ENCODE assay signal across 8 cellular contexts in the genomic region with DNA sequence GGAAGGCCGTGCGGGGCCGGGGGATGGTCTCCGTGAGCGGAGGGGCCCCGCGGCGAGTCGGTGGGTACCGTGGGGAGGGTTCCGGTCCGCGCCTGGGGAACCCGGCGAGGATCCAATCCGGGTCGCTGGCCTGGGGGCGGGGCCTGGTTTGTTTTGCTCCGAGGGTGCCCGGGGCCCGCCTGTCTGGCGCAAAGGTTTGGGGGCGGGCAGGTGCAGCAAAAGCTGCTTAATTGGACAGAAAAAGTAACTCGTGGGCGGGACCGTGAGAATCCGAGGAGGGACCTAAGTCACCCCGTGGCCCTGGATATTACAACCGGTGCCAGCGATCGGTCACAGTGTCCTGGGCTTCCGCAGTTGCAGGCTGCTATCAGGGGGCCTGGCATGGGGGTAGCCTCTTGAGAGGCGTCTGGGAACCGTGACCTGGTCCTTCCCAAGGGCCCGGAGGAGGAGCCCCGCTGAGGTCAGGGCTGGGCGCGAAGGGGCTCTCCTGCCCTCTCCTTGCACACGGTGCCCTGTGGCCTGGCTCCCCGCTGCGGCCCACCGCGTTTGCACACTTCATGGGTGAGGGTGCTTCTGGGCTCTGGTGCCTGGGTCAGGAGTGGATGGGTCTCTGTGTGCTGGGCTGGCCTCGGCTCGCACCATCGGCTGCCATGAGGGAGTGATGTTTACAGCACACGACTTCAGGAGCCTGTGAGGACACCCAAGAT. TPM values are rescaled to one million over a fixed set of nuclear protein-coding genes. Genes with fewer than 3 reads are reported as not detected.
DNase-seq lines count a peak whose midpoint lies in the region; ATAC-seq, FAIRE-seq and TF ChIP-seq lines count a peak whose summit lies in the region.

No MANE protein-coding gene starts in this region.

- H3K4me2 ChIP-seq in KMS-11: peak overlapping the region; percentile 81

- FAIRE-seq in frontal cortex (lab: Jason Lieb, UNC): no peak

- H2AFZ ChIP-seq in KMS-11 (ENCODE audit: low read depth): peak overlapping the region; percentile 47; the same call in 1 of the 2 replicates

- no peaks in the 10 kb centered on the region for H3K36me3 ChIP-seq in KMS-11 (ENCODE audit: insufficient read depth)
- peaks cover 1% of the 10 kb centered on the region for H3K36me3 ChIP-seq in SJCRH30

- H3K9me3 ChIP-seq in SJCRH30 (replicated peaks): no peaks in the 10 kb centered on the region

- peaks cover 9% of the 10 kb centered on the region for H3K4me1 ChIP-seq in KMS-11 (ENCODE audit: low read depth, poor library complexity, severe bottlenecking)
- H3K4me1 ChIP-seq in SJCRH30: peaks cover 21% of the 10 kb centered on the region

- H3K27me3 ChIP-seq in KMS-11 (ENCODE audit: insufficient read depth, low read depth) (no peaks in the 10 kb centered on the region), SJCRH30 (no peaks in the 10 kb centered on the region)

- peak; percentile 63 for ATAC-seq in GM21723 (IDR thresholded peaks at IDR 0.05; ENCODE audit: unreplicated experiment)

- H3K9ac ChIP-seq in KMS-11: peak overlapping the region; percentile 66

- peak overlapping the region; percentile 51 for H3K27ac ChIP-seq in KMS-11
- peak overlapping the region; percentile 41 for H3K27ac ChIP-seq in SJCRH30

- H3K79me2 ChIP-seq in KMS-11 (ENCODE audit: insufficient read depth, low read depth): no peaks in the 10 kb centered on the region; the same call in 1 of the 2 replicates

- no peak for TF ChIP-seq CTCF in KMS-11 (conservative IDR thresholded peaks at IDR 0.05; ENCODE audit: low read depth, low read length)

- no peaks in the 10 kb centered on the region for H4K20me1 ChIP-seq in KMS-11 (ENCODE audit: insufficient read depth)

- no peak overlapping the region for H3K4me3 ChIP-seq in KMS-11 (IDR thresholded peaks at IDR 0.05; ENCODE audit: insufficient read depth, low read depth, low read length)
- H3K4me3 ChIP-seq in SJCRH30: peak overlapping the region; percentile 89

- DNase-seq in DMS79 treated with DMSO at 0.1 percent for 48 hours (lab: John Stamatoyannopoulos, UW): peak; percentile 51
- peak; percentile 86 to 87 for DNase-seq in SJCRH30
- peak; percentile 97 for DNase-seq in activated gamma-delta T cell treated with Interleukin-2 at 50 U/mL for 16 hours
- peak; percentile 71 to 77 for DNase-seq in frontal cortex (ENCODE audit: low spot score in 2 of 2)
- DNase-seq in nucleus accumbens (lab: John Stamatoyannopoulos, UW): peak in 42 of 56 donors; percentile 21 to 82 (median 62)
- peak; percentile 25 for DNase-seq in superior temporal gyrus (ENCODE audit: extremely low spot score)

RNA-seq across cellular contexts. Expression of a gene that starts 1.4 kb away (rescaled TPM):
- total RNA-seq in SJCRH30 (2014; rRNA removed; shearing (Covaris generic)): 16.5 and 19.6 TPM in 2 replicates
- 5.3 TPM for total RNA-seq in frontal cortex

RNA-seq across cellular contexts. Expression of a gene that starts 7.6 kb away (rescaled TPM):
- 1.6 and 1.9 TPM in 2 replicates for total RNA-seq in SJCRH30 (2014; rRNA removed; shearing (Covaris generic))
- total RNA-seq in frontal cortex: 0.82 TPM

RNA-seq across cellular contexts. Expression of a gene that starts 10.3 kb away (rescaled TPM):
- 1,150 and 1,247 TPM in 2 replicates for total RNA-seq in SJCRH30 (2014; rRNA removed; shearing (Covaris generic))
- total RNA-seq in frontal cortex: 210 TPM

RNA-seq across cellular contexts. Expression of a gene that starts 12.7 kb away (rescaled TPM):
- total RNA-seq in SJCRH30 (2014; rRNA removed; shearing (Covaris generic)): 122 and 133 TPM in 2 replicates
- total RNA-seq in frontal cortex: 34.6 TPM

RNA-seq across cellular contexts. Expression of a gene that starts 15.1 kb away (rescaled TPM):
- 18.3 and 21.2 TPM in 2 replicates for total RNA-seq in SJCRH30 (2014; rRNA removed; shearing (Covaris generic))
- 5.7 TPM for total RNA-seq in frontal cortex

Comparison
In these comparisons a context has a peak if more than half of its experiments do, and no peak if none do; other contexts are left out.
1. DNase-seq: peak in every context shown above with its lines; median percentile 97 in activated gamma-delta T cell treated with Interleukin-2 at 50 U/mL for 16 hours; 86 in SJCRH30; 74 in frontal cortex; 62 in nucleus accumbens; 51 in DMS79 treated with DMSO at 0.1 percent for 48 hours; 25 in superior temporal gyrus.